Comparison of ENCODE assay signal across 9 cellular contexts in genomic region chr16:66427036-66427446, GRCh38. TPM values are rescaled to one million over a fixed set of nuclear protein-coding genes. Genes with fewer than 3 reads are reported as not detected.
A peak's percentile ranks its signal among the peaks of the same experiment; 100 is the strongest.
DNase-seq lines count a peak whose midpoint lies in the region; ATAC-seq, FAIRE-seq and TF ChIP-seq lines count a peak whose summit lies in the region.
"Had no signal": no experiment of that assay in that cellular context is flagged by ENCODE, and none has a peak within 500 bp of the region (broad histone marks: within the 10 kb centered on the region; RNA-seq: fewer than 3 reads in every experiment).

BEAN1 (plus strand) TSS chr16:66427295; CDS start chr16:66437677, 10,382 bp downstream.

- peaks cover 62 to 72% of the 10 kb centered on the region in 2 donors for H3K27me3 Mint-ChIP-seq in T-cell

- no peak within 1 kb of the TSS for H2AK5ac ChIP-seq in trophoblast cell (ENCODE audit: low read length)

- in situ Hi-C loops in GM13977 (cut with MboI; ENCODE audit: low pct_unique_long_range_greater_than_20kb, low sequenced_read_pairs, unreplicated experiment) = no loop called here

- no peak for FAIRE-seq in frontal cortex (lab: Jason Lieb, UNC)

- peaks cover 0 to 13% (median 7%) of the 10 kb centered on the region in 3 donors for H3K4me1 Mint-ChIP-seq in T-cell

- no peak within 1 kb of the TSS for H2BK120ac ChIP-seq in trophoblast cell (ENCODE audit: insufficient read depth, low read length, poor library complexity)

- no peaks in the 10 kb centered on the region for H3K79me1 ChIP-seq in trophoblast cell (ENCODE audit: low read length)

- peak; percentile 12 to 36 (median 29) for ATAC-seq in T-cell (replicated peaks in 1 of 4)

- no peak within 1 kb of the TSS for H4K91ac ChIP-seq in trophoblast cell (ENCODE audit: low read depth, low read length)

- peaks cover 9% of the 10 kb centered on the region for H3K9me3 ChIP-seq in trophoblast cell (ENCODE audit: insufficient read depth, low read depth, low read length)
- H3K9me3 ChIP-seq: neutrophil had no signal

- no peak within 1 kb of the TSS for H3K27ac ChIP-seq in trophoblast cell (ENCODE audit: low read depth, low read length)
- H3K27ac ChIP-seq: neutrophil had no signal

- no peaks in the 10 kb centered on the region for H3K36me3 Mint-ChIP-seq in T-cell

- POLR2A ChIA-PET in T-cell (lab: Charles Lee) = no interaction called here

- H3K9me3 Mint-ChIP-seq in T-cell = no peaks in the 10 kb centered on the region

- peak within 1 kb of the TSS in 1 of 2 donors; percentile 63 for H3K27ac Mint-ChIP-seq in T-cell

- peak within 1 kb of the TSS; percentile 74 for H3K4me2 ChIP-seq in trophoblast cell (ENCODE audit: low read length)

- TF ChIP-seq POLR2A in erythroblast (IDR thresholded peaks at IDR 0.05; ENCODE audit: low read length) = no peak

- peak; percentile 50 for DNase-seq in GM13977 (ENCODE audit: low spot score)
- no peak for DNase-seq in T-cell
- DNase-seq in frontal cortex (ENCODE audit: low spot score in 2 of 2) = peak; percentile 58 to 61
- DNase-seq in trophoblast cell = peak; percentile 31 to 54
- DNase-seq in erythroblast (lab: John Stamatoyannopoulos, UW) = no peak
- no peak for DNase-seq in nucleus accumbens (lab: John Stamatoyannopoulos, UW)
- no peak for DNase-seq in C1 segment of cervical spinal cord (lab: John Stamatoyannopoulos, UW)
- no peak for DNase-seq in GM19238 (ENCODE audit: insufficient read length, low spot score)

- H2BK5ac ChIP-seq in trophoblast cell (ENCODE audit: low read depth, low read length, poor library complexity) = no peak within 1 kb of the TSS

- no peak within 1 kb of the TSS for H3K18ac ChIP-seq in trophoblast cell (ENCODE audit: low read length)

- H3K23ac ChIP-seq in trophoblast cell (ENCODE audit: low read length) = peak within 1 kb of the TSS; percentile 80

- H3K4ac ChIP-seq in trophoblast cell (ENCODE audit: low read depth, low read length) = no peak within 1 kb of the TSS

- peaks cover 5 to 10% of the 10 kb centered on the region in 2 experiments for H3K4me1 ChIP-seq in trophoblast cell (ENCODE audit: control insufficient read depth in 1 of 2, insufficient read depth in 2 of 2, low read length in 2 of 2)

- peak within 1 kb of the TSS; percentile 47 to 57 (median 52) for H3K4me3 Mint-ChIP-seq in T-cell

- peak within 1 kb of the TSS; percentile 64 for H3K4me3 ChIP-seq in trophoblast cell (ENCODE audit: low read depth, low read length)

- TF ChIP-seq CTCF in GM13977 (IDR thresholded peaks at IDR 0.05; ENCODE audit: extremely low read depth, insufficient read depth, missing control alignments) = no peak

- H4K12ac ChIP-seq in trophoblast cell (ENCODE audit: low read depth, low read length) = no peak within 1 kb of the TSS

- CTCF ChIA-PET in T-cell (lab: Charles Lee) = no interaction called here

- H3K79me2 ChIP-seq in trophoblast cell (ENCODE audit: control insufficient read depth, insufficient read depth, low read length, poor library complexity) = no peaks in the 10 kb centered on the region

- H2AFZ ChIP-seq in trophoblast cell (ENCODE audit: insufficient read depth, low read length, poor library complexity) = no peak within 1 kb of the TSS

- no peaks in the 10 kb centered on the region for H3K36me3 ChIP-seq in trophoblast cell (ENCODE audit: control insufficient read depth in 1 of 2, insufficient read depth in 2 of 2, low read length in 2 of 2)
- H3K36me3 ChIP-seq: neutrophil had no signal

- no peak within 1 kb of the TSS for H3K9ac ChIP-seq in trophoblast cell (ENCODE audit: low read length)

- no peak within 1 kb of the TSS for H3K14ac ChIP-seq in trophoblast cell (ENCODE audit: low read length)

- no CpG with 5 or more reads among the region's 66 CpGs for WGBS in trophoblast cell (ENCODE audit: extremely low coverage, insufficient coverage, insufficient read length)

- H4K8ac ChIP-seq in trophoblast cell (ENCODE audit: low read depth, low read length) = no peak within 1 kb of the TSS

- H2BK12ac ChIP-seq in trophoblast cell (ENCODE audit: low read length) = no peak within 1 kb of the TSS

- peaks cover 51% of the 10 kb centered on the region for H3K27me3 ChIP-seq in trophoblast cell (ENCODE audit: insufficient read depth, low read length)

RNA-seq across cellular contexts. Expression of gene BEAN1, which starts in this region (rescaled TPM):
- total RNA-seq in T-cell = not detected
- 4.5 TPM for total RNA-seq in frontal cortex
- 1.0 and 1.2 TPM in 2 replicates for polyA plus RNA-seq in trophoblast cell (2013)

Comparison
In these comparisons a context has a peak if more than half of its experiments do, and no peak if none do; other contexts are left out.
1. Peak in ATAC-seq in T-cell; RNA of the gene not detected or under 1 TPM.
2. DNase-seq: peak in GM13977 (single experiment), frontal cortex (2 of 2) and trophoblast cell (2 of 2); none in T-cell (0 of 34), erythroblast (0 of 2), nucleus accumbens (0 of 56), C1 segment of cervical spinal cord (0 of 14) and GM19238 (single experiment).